In genomic region chr7:40237731-40238130, GRCh38 we compare ENCODE assay signal across 21 cellular contexts.
"Had no signal": no experiment of that assay in that cellular context is flagged by ENCODE, and none has a peak within 500 bp of the region (broad histone marks: within the 10 kb centered on the region; RNA-seq: fewer than 3 reads in every experiment).

No MANE protein-coding gene starts in this region.

- FAIRE-seq: HTR-8/SVneo had no signal

- H3K9me3 ChIP-seq: Peyer's patch, SJCRH30 had no signal

- H3K4me2 ChIP-seq: PC-9 had no signal

- H3K36me3 ChIP-seq: Peyer's patch, SJCRH30 had no signal

- H3K4me1 ChIP-seq: Peyer's patch, SJCRH30 had no signal

- H2AFZ ChIP-seq: PC-9 had no signal

- H3K27ac ChIP-seq: HL-60, PC-9, Peyer's patch, SJCRH30 had no signal

- H3K4me3 ChIP-seq: PC-9, Peyer's patch, SJCRH30 had no signal

- DNase-seq: KBM-7, NCI-H1092 treated with DMSO at 0.1 percent for 48 hours, NCI-H1436, NCI-H187, NCI-H2029, NCI-H2081 treated with DMSO at 0.1 percent for 48 hours, NCI-H2171, NCI-H226, NCI-H446, NCI-H510A, NCI-H524 treated with DMSO at 0.1 percent for 48 hours, NCI-H69, NCI-H774, OCI-M1, PC-9, Peyer's patch, SHP77 treated with DMSO at 0.1 percent for 48 hours, SJCRH30, T-helper 2 cell had no signal

- H3K27me3 ChIP-seq: Peyer's patch, SJCRH30 had no signal
